Comparison of ENCODE assay signal across 39 cellular contexts in the genomic region with DNA sequence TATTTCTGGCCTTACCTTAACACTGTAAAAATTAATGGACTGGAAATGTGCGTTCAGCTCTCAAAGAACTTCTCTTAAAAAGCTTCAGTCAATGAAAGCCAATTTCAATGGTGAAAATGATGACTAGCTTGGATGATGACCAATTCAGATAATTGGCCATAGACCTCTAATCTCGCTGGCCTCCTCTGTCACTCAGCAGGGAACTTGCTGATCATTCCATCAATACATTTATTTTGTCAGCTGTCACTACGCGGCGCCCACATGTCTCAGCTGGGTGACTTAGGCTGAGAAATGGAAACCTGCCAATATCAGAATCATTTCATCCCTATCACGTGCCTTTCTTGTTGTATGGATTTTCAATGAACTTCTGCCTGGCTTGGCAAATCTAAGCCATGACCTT.
A peak's percentile ranks its signal among the peaks of the same experiment; 100 is the strongest.
DNase-seq lines count a peak whose midpoint lies in the region; ATAC-seq, FAIRE-seq and TF ChIP-seq lines count a peak whose summit lies in the region.
"Had no signal": no experiment of that assay in that cellular context is flagged by ENCODE, and none has a peak within 500 bp of the region (broad histone marks: within the 10 kb centered on the region; RNA-seq: fewer than 3 reads in every experiment).

No MANE protein-coding gene starts in this region.

- H3K27ac ChIP-seq in HEK293 (ENCODE audit: extremely low read depth, low read depth, low read length) (no peak overlapping the region), HepG2 (ENCODE audit: extremely low read length, insufficient read depth, low read length) (no peak overlapping the region)
- H3K27ac ChIP-seq: BLaER1 treated with 17β-estradiol and CSF1 and Interleukin-3, amounts not matched to agents 10 nM and 100 nM; brain microvascular endothelial cell; esophagus muscularis mucosa; heart left ventricle; left lung; pancreas; right atrium auricular region; suprapubic skin; upper lobe of left lung had no signal

- ATAC-seq in GM21360 (IDR thresholded peaks at IDR 0.05; ENCODE audit: unreplicated experiment) (no peak), T-helper 17 cell (no peak), HepG2 (no peak)
- ATAC-seq: activated CD4-positive, CD25-positive, alpha-beta regulatory T cell treated with anti-CD3 and anti-CD28 coated beads, Interleukin-2, amount 50 U/mL, for 24 hours; activated naive CD4-positive, alpha-beta T cell treated with anti-CD3 and anti-CD28 coated beads, Interleukin-2, amount 50 U/mL, for 72 hours; activated T-helper 17 cell treated with anti-CD3 and anti-CD28 coated beads, Interleukin-2, amount 50 U/mL, for 72 hours; heart left ventricle; left lung; pancreas; PC-3; SK-N-SH treated with all-trans-retinoic acid at 6 μM for 48 hours had no signal

- no peaks in the 10 kb centered on the region for H4K20me1 ChIP-seq in HepG2 (ENCODE audit: insufficient read depth, low read length)
- H4K20me1 ChIP-seq: BLaER1 treated with 17β-estradiol and CSF1 and Interleukin-3, amounts not matched to agents 10 nM and 100 nM had no signal

- H3K9me3 ChIP-seq in HEK293 (ENCODE audit: control insufficient read depth, insufficient read depth, low read depth, low read length) (no peaks in the 10 kb centered on the region), T-helper 17 cell (ENCODE audit: control insufficient read depth, low read length, poor library complexity, severe bottlenecking) (peaks cover 3% of the 10 kb centered on the region), HepG2 (ENCODE audit: low read length) (peaks cover 66% of the 10 kb centered on the region)
- H3K9me3 ChIP-seq: pancreas had no signal

- no TSS peak for BruUV-seq in HepG2 (replicated peaks; lab: Mats Ljungman, UMichigan)

- FAIRE-seq in HepG2 (lab: Jason Lieb, UNC) = no peak
- FAIRE-seq: endometrium, pancreas had no signal

- H3K4me1 Mint-ChIP-seq in T-helper 17 cell = no peaks in the 10 kb centered on the region
- H3K4me1 Mint-ChIP-seq: activated T-helper 17 cell treated with anti-CD3 and anti-CD28 coated beads, Interleukin-2, amount 50 U/mL, for 72 hours; neural crest cell had no signal

- CTCF ChIA-PET in HEK293 (lab: Yijun Ruan, JAX) = no interaction called here
- CTCF ChIA-PET in HepG2 (lab: Yijun Ruan, JAX; ENCODE audit: low intra/inter-chr PET ratio, low total read pairs) = no interaction called here

- H3K27me3 ChIP-seq in HepG2 (ENCODE audit: control insufficient read depth in 1 of 2, insufficient read depth in 2 of 2, low read length in 2 of 2) = no peaks in the 10 kb centered on the region
- H3K27me3 ChIP-seq: BLaER1 treated with 17β-estradiol and CSF1 and Interleukin-3, amounts not matched to agents 10 nM and 100 nM; brain microvascular endothelial cell; esophagus muscularis mucosa; left lung; pancreas; right atrium auricular region; upper lobe of left lung had no signal

- POLR2A ChIA-PET in HEK293 (lab: Yijun Ruan, JAX) = no interaction called here
- POLR2A ChIA-PET in HepG2 (lab: Yijun Ruan, JAX) = no interaction called here

- H3K36me3 ChIP-seq in HEK293 (ENCODE audit: control insufficient read depth in 2 of 2, insufficient read depth in 1 of 2, low read length in 2 of 2) = no peaks in the 10 kb centered on the region
- H3K36me3 ChIP-seq in HepG2 (replicated peaks in 1 of 2; ENCODE audit: control insufficient read depth in 1 of 2, insufficient read depth in 2 of 2, low read length in 2 of 2) = no peaks in the 10 kb centered on the region
- H3K36me3 ChIP-seq: BLaER1 treated with 17β-estradiol and CSF1 and Interleukin-3, amounts not matched to agents 10 nM and 100 nM; brain microvascular endothelial cell; esophagus muscularis mucosa; heart left ventricle; left lung; pancreas; right atrium auricular region; suprapubic skin; upper lobe of left lung had no signal

- intact Hi-C loops in HepG2 (cut with micrococcal nuclease; ENCODE audit: unreplicated experiment) = no loop called here

- no peak overlapping the region for H3K4me3 ChIP-seq in HEK293 (ENCODE audit: low read depth, low read length)
- no peak overlapping the region for H3K4me3 ChIP-seq in HepG2 (replicated peaks in 1 of 3; ENCODE audit: insufficient read depth in 1 of 3, low read depth in 2 of 3, low read length in 3 of 3)
- H3K4me3 ChIP-seq: BLaER1 treated with 17β-estradiol and CSF1 and Interleukin-3, amounts not matched to agents 10 nM and 100 nM; esophagus muscularis mucosa; heart left ventricle; left lung; pancreas; right atrium auricular region; smooth muscle cell; suprapubic skin; upper lobe of left lung had no signal

- 49% methylated on average over 6 of the region's 6 CpGs for WGBS in HepG2 (ENCODE audit: low lambda C conversion rate)

- H3K4me3 Mint-ChIP-seq in T-helper 17 cell = no peak overlapping the region
- H3K4me3 Mint-ChIP-seq: activated T-helper 17 cell treated with anti-CD3 and anti-CD28 coated beads, Interleukin-2, amount 50 U/mL, for 72 hours; neural crest cell; T-helper 1 cell treated with Interleukin-12 subunit alpha and Interleukin-12 subunit beta and Interleukin-4 antibody, amounts not matched to agents 30 μg/mL and 1 μg/mL, for 36 hours had no signal

- no peak for TF ChIP-seq POLR2A in HepG2 (IDR thresholded peaks at IDR 0.05; ENCODE audit: insufficient read depth in 1 of 2, low read depth in 2 of 2, low read length in 2 of 2)

- TF ChIP-seq EP300 in HepG2 (IDR thresholded peaks at IDR 0.05; ENCODE audit: low read depth in 2 of 2, low read length in 2 of 2) = no peak
- no peak for TF ChIP-seq EP300 in HepG2 (CRISPR knock-in tag; IDR thresholded peaks at IDR 0.05; ENCODE audit: borderline replicate concordance)

- H3K27ac Mint-ChIP-seq in T-helper 17 cell = no peak overlapping the region
- H3K27ac Mint-ChIP-seq: activated T-helper 17 cell treated with anti-CD3 and anti-CD28 coated beads, Interleukin-2, amount 50 U/mL, for 72 hours; T-helper 1 cell treated with Interleukin-12 subunit alpha and Interleukin-12 subunit beta and Interleukin-4 antibody, amounts not matched to agents 30 μg/mL and 1 μg/mL, for 36 hours had no signal

- TF ChIP-seq RAD21 in HepG2 (CRISPR knock-in tag; IDR thresholded peaks at IDR 0.05) = no peak

- H3K9ac ChIP-seq in HepG2 (ENCODE audit: insufficient read depth, low read depth, low read length) = no peak overlapping the region
- H3K9ac ChIP-seq: BLaER1 treated with 17β-estradiol and CSF1 and Interleukin-3, amounts not matched to agents 10 nM and 100 nM had no signal

- DNase-seq in COR-L47 (lab: John Stamatoyannopoulos, UW) (peak; percentile 87), NCI-H1930 (lab: John Stamatoyannopoulos, UW) (peak; percentile 61 to 70), NCI-H774 (lab: John Stamatoyannopoulos, UW) (peak; percentile 35), activated gamma-delta T cell (lab: John Stamatoyannopoulos, UW) (no peak), T-helper 17 cell (no peak), HepG2 (ENCODE audit: low spot score) (no peak)
- DNase-seq: activated CD4-positive, alpha-beta T cell treated with anti-CD3 and anti-CD28 coated beads, Interleukin-2, amount 50 U/mL, for 48 hours; activated CD8-positive, alpha-beta memory T cell treated with anti-CD3 and anti-CD28 coated beads, Interleukin-2, amount 50 U/mL, for 4 hours; amygdala; brain microvascular endothelial cell; DND-41; foreskin fibroblast; GF-D8; heart left ventricle; islet precursor cell; Kasumi-1; left lung; mesenchymal stem cell; MV-4-11; NCI-H446; NK-92 treated with Interleukin-12 subunit alpha and Interleukin-12 subunit beta, amount 100 ng/mL, for 24 hours; pancreas; PC-3; stimulated activated naive CD4-positive, alpha-beta T cell; upper lobe of left lung had no signal

- H3K4me1 ChIP-seq in HEK293 (ENCODE audit: control insufficient read depth, insufficient read depth, low read length) (no peaks in the 10 kb centered on the region), HepG2 (ENCODE audit: insufficient read depth, low read length) (no peaks in the 10 kb centered on the region)
- H3K4me1 ChIP-seq: BLaER1 treated with 17β-estradiol and CSF1 and Interleukin-3, amounts not matched to agents 10 nM and 100 nM; esophagus muscularis mucosa; heart left ventricle; left lung; pancreas; right atrium auricular region; suprapubic skin; upper lobe of left lung had no signal

- TF ChIP-seq CTCF in HEK293 (tag by site-specific recombination; IDR thresholded peaks at IDR 0.05) (no peak), HepG2 (CRISPR knock-in tag; IDR thresholded peaks at IDR 0.05) (no peak)

- in situ Hi-C loops in HepG2 (cut with HindIII; ENCODE audit: extremely low pct_ligation_motif_present, low pct_unique_long_range_greater_than_20kb) = no loop called here

- no peaks in the 10 kb centered on the region for H3K27me3 Mint-ChIP-seq in T-helper 17 cell
- H3K27me3 Mint-ChIP-seq: activated T-helper 17 cell treated with anti-CD3 and anti-CD28 coated beads, Interleukin-2, amount 50 U/mL, for 72 hours had no signal

- no peak overlapping the region for H2AFZ ChIP-seq in HepG2 (ENCODE audit: low read length)

- H3K79me2 ChIP-seq in HepG2 (ENCODE audit: insufficient read depth, low read length) = no peaks in the 10 kb centered on the region

- no peak overlapping the region for H3K4me2 ChIP-seq in HepG2 (ENCODE audit: low read depth, low read length)
- H3K4me2 ChIP-seq: BLaER1 treated with 17β-estradiol and CSF1 and Interleukin-3, amounts not matched to agents 10 nM and 100 nM; smooth muscle cell had no signal

- no peaks in the 10 kb centered on the region for H3K36me3 Mint-ChIP-seq in T-helper 17 cell (ENCODE audit: low read depth)

TF ChIP-seq in HEK293, 187 proteins besides CTCF, POLR2A, EP300 and RAD21 (continues in another document):
- TF ChIP-seq ZIC2 (tag by site-specific recombination; IDR thresholded peaks at IDR 0.05) (no peak), TCF7L2 (IDR thresholded peaks at IDR 0.05; ENCODE audit: borderline replicate concordance, low read depth, low read length) (peak; percentile 87), TRIM28 (IDR thresholded peaks at IDR 0.05; ENCODE audit: borderline replicate concordance, low read length) (0 out of 2 replicates have a peak, but pooled peaks have one; percentile 44)

TF ChIP-seq in HepG2, 621 proteins besides CTCF, POLR2A, EP300 and RAD21 (continues in another document):
- TF ChIP-seq KLF9 (CRISPR knock-in tag; IDR thresholded peaks at IDR 0.05; ENCODE audit: low read depth) (no peak), ZNF296 (CRISPR knock-in tag; conservative IDR thresholded peaks at IDR 0.05) (no peak), PHF20 (CRISPR knock-in tag; IDR thresholded peaks at IDR 0.05) (no peak), ZNF629 (CRISPR knock-in tag; conservative IDR thresholded peaks at IDR 0.05) (no peak), HOXA3 (CRISPR knock-in tag; IDR thresholded peaks at IDR 0.05) (no peak), ZNF614 (CRISPR knock-in tag; IDR thresholded peaks at IDR 0.05; ENCODE audit: borderline replicate concordance) (no peak), ZNF256 (CRISPR knock-in tag; conservative IDR thresholded peaks at IDR 0.05) (no peak)

Comparison
In these comparisons a context has a peak if more than half of its experiments do, and no peak if none do; other contexts are left out.
1. DNase-seq: peak in COR-L47 (single experiment), NCI-H1930 (2 of 2) and NCI-H774 (single experiment); none in activated gamma-delta T cell (single experiment), T-helper 17 cell (0 of 3) and HepG2 (single experiment).